ENCODE assay signal across 1 cellular context in the genomic region with DNA sequence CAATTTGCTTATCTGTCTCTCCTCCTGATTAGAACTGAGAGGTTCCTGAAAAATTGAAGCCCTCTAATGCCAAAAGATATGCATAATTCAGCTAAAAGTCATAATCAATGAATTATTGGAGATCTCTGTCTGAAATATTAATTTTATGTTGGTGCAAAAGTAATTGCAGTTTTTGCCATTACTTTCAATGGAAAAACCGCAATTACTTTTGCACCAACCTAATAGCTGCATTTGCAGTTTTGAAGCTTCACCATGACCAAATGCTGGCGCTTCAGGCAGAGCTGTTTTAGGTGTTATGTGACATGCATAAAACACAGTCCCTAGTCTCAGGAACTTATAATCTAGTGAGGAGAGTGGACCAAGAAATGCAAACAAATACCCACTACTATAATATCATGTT.
TF ChIP-seq lines count a peak whose summit lies in the region.

No MANE protein-coding gene starts in this region.

TF ChIP-seq in GM12878, 131 proteins besides CTCF, POLR2A, EP300 and RAD21:
- TF ChIP-seq ZBTB40 (IDR thresholded peaks at IDR 0.05; ENCODE audit: borderline replicate concordance): peak; percentile 47; the same call in 1 of the 2 replicates
- no peak for TF ChIP-seq KDM1A (IDR thresholded peaks at IDR 0.05; ENCODE audit: borderline replicate concordance)
TF ChIP-seq in GM12878: peak in this region for 1.
